Comparison of ENCODE assay signal across 1 cellular context in genomic region chr4:88761342-88761741, GRCh38.
TF ChIP-seq lines count a peak whose summit lies in the region.

No MANE protein-coding gene starts in this region.

TF ChIP-seq in H1, 55 proteins besides CTCF, POLR2A, EP300 and RAD21 (continued from another document):
- TF ChIP-seq CHD7 (IDR thresholded peaks at IDR 0.05; ENCODE audit: insufficient replicate concordance, low read length) (no peak), POLR2AphosphoS5 (IDR thresholded peaks at IDR 0.05; ENCODE audit: low read depth, low read length) (no peak), HDAC2 (IDR thresholded peaks at IDR 0.05; ENCODE audit: borderline replicate concordance in 1 of 2, low read depth in 2 of 2, low read length in 2 of 2) (no peak), KDM5A (IDR thresholded peaks at IDR 0.05; ENCODE audit: low read length) (no peak), TAF7 (optimal IDR thresholded peaks at IDR 0.05; ENCODE audit: borderline replicate concordance, low read depth, low read length) (no peak), KDM4A (IDR thresholded peaks at IDR 0.05; ENCODE audit: low read depth, low read length, severe bottlenecking) (no peak), TBP (IDR thresholded peaks at IDR 0.05; ENCODE audit: low read depth, low read length) (no peak), NRF1 (IDR thresholded peaks at IDR 0.05; ENCODE audit: low read depth, low read length) (no peak), MAX (IDR thresholded peaks at IDR 0.05) (no peak), BCL11A (IDR thresholded peaks at IDR 0.05; ENCODE audit: low read depth in 2 of 2, low read length in 2 of 2) (no peak), SIRT6 (IDR thresholded peaks at IDR 0.05; ENCODE audit: low read length) (no peak), CHD2 (IDR thresholded peaks at IDR 0.05; ENCODE audit: low read length) (no peak), JUN (IDR thresholded peaks at IDR 0.05; ENCODE audit: low read depth, low read length) (no peak), RFX5 (IDR thresholded peaks at IDR 0.05; ENCODE audit: borderline replicate concordance, low read depth, low read length) (no peak), HDAC6 (IDR thresholded peaks at IDR 0.05; ENCODE audit: low read depth, low read length) (no peak)
- TF ChIP-seq, protein P1, sequence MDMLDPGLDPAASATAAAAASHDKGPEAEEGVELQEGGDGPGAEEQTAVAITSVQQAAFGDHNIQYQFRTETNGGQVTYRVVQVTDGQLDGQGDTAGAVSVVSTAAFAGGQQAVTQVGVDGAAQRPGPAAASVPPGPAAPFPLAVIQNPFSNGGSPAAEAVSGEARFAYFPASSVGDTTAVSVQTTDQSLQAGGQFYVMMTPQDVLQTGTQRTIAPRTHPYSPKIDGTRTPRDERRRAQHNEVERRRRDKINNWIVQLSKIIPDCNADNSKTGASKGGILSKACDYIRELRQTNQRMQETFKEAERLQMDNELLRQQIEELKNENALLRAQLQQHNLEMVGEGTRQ (IDR thresholded peaks at IDR 0.05; ENCODE audit: low read length): no peak
